ENCODE assay signal across 8 cellular contexts in the genomic region with DNA sequence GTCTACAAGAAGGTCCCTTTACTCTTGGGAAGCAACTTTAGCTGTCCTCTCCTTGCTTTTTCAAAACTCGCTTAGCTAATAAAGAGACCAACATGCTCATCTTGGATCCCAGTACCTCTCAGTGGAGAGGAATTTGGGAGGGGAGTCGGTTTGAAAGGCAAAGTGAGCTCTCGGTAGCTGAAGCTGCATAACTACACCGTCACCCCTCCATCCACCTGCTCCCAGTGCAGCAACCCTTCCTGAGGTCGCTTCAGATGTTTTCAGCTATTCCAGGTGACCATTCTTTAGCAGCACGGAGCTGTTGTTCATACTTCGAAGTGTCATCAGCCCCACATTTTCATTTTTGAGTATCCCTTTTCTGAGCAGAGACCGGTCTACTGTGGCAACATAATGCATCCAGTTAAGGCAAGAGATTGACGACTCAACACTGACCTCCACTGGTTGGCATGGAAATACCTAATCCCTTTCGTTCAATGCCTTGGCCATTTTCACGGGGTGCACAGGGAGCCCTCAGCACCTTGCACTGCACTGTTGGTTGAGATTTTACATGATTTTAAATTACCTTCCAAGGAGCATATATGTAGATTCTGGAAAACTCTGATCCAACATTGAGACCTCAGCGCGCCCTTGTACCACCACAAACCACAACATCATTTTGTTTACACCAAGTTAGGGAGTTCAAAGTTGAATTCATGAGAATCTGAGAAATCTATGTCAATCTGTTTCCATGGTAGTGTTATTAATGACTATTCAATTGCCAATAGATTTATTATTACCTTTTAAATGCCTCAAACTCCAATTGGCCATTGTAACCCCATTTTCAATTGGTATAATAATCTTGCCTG. TPM values are rescaled to one million over a fixed set of nuclear protein-coding genes. Genes with fewer than 3 reads are reported as not detected.
DNase-seq lines count a peak whose midpoint lies in the region; ATAC-seq and TF ChIP-seq lines count a peak whose summit lies in the region.

No MANE protein-coding gene starts in this region.

- H3F3A ChIP-seq in neural progenitor cell (ENCODE audit: low read depth) = no peaks in the 10 kb centered on the region

- no peaks in the 10 kb centered on the region for H3K36me3 ChIP-seq in DND-41 (ENCODE audit: insufficient read depth, low read length)
- H3K36me3 ChIP-seq in IMR-90 (ENCODE audit: control insufficient read depth, insufficient read depth, low read length) = no peaks in the 10 kb centered on the region
- H3K36me3 ChIP-seq in neural progenitor cell = no peaks in the 10 kb centered on the region
- H3K36me3 ChIP-seq in suprapubic skin = no peaks in the 10 kb centered on the region

- peaks cover 5% of the 10 kb centered on the region for H3K9me3 Mint-ChIP-seq in neural progenitor cell

- no peak overlapping the region for H2AK9ac ChIP-seq in IMR-90 (replicated peaks; ENCODE audit: low read depth, low read length, poor library complexity)

- H2BK20ac ChIP-seq in IMR-90 (ENCODE audit: low read depth, low read length) = no peak overlapping the region

- H3K9ac ChIP-seq in DND-41 (ENCODE audit: low read depth, low read length) (peak overlapping the region; percentile 2; the same call in 1 of the 2 replicates), IMR-90 (ENCODE audit: low read depth, low read length) (no peak overlapping the region), neural progenitor cell (no peak overlapping the region)

- no peak overlapping the region for H3K4me3 ChIP-seq in DND-41 (ENCODE audit: low read depth in 1 of 2, low read length in 2 of 2)
- no peak overlapping the region for H3K4me3 ChIP-seq in IMR-90 (ENCODE audit: insufficient read depth, low read depth, low read length)
- no peak overlapping the region for H3K4me3 ChIP-seq in neural progenitor cell
- no peak overlapping the region for H3K4me3 ChIP-seq in suprapubic skin

- H3K27ac Mint-ChIP-seq in neural progenitor cell = no peak overlapping the region

- no peak overlapping the region for H2AK5ac ChIP-seq in IMR-90 (ENCODE audit: low read depth, low read length)

- no peak overlapping the region for H4K8ac ChIP-seq in IMR-90 (ENCODE audit: low read depth in 2 of 2, low read length in 2 of 2)

- no peak overlapping the region for H3K56ac ChIP-seq in IMR-90 (ENCODE audit: extremely low read depth, insufficient read depth, low read length)

- H3K79me2 ChIP-seq in DND-41 (ENCODE audit: insufficient read depth, low read length) (no peaks in the 10 kb centered on the region; the same call in 1 of the 2 replicates), neural progenitor cell (ENCODE audit: low read depth) (no peaks in the 10 kb centered on the region)

- TF ChIP-seq CTCF in DND-41 (IDR thresholded peaks at IDR 0.05; ENCODE audit: borderline replicate concordance, extremely low read depth, low read length, poor library complexity, severe bottlenecking) = peak; percentile 91
- TF ChIP-seq CTCF in IMR-90 (conservative IDR thresholded peaks at IDR 0.05; ENCODE audit: low read depth, low read length) = peak; percentile 82
- peak; percentile 83 for TF ChIP-seq CTCF in neural progenitor cell (IDR thresholded peaks at IDR 0.05)
- TF ChIP-seq CTCF in suprapubic skin (IDR thresholded peaks at IDR 0.05) = peak; percentile 56 to 57

- TF ChIP-seq POLR2A in IMR-90 (IDR thresholded peaks at IDR 0.05; ENCODE audit: low read depth, low read length) (no peak), suprapubic skin (IDR thresholded peaks at IDR 0.05) (no peak)

- no peak for TF ChIP-seq EP300 in suprapubic skin (IDR thresholded peaks at IDR 0.05)

- no peaks in the 10 kb centered on the region for H3K27me3 ChIP-seq in DND-41 (ENCODE audit: insufficient read depth, low read length, poor library complexity)
- peaks cover 18% of the 10 kb centered on the region for H3K27me3 ChIP-seq in IMR-90 (ENCODE audit: control insufficient read depth, insufficient read depth, low read length)
- H3K27me3 ChIP-seq in neural progenitor cell = no peaks in the 10 kb centered on the region
- no peaks in the 10 kb centered on the region for H3K27me3 ChIP-seq in suprapubic skin

- no peak overlapping the region for H3K18ac ChIP-seq in IMR-90 (ENCODE audit: low read depth, low read length)

- no TSS peak for BruUV-seq in IMR-90 (replicated peaks; lab: Mats Ljungman, UMichigan)

- no peak overlapping the region for H3K23ac ChIP-seq in IMR-90 (ENCODE audit: low read depth, low read length)

- no peak overlapping the region for H2BK120ac ChIP-seq in IMR-90 (ENCODE audit: low read depth, low read length)

- DNase-seq in DND-41 (peak; percentile 81), IMR-90 (peak; percentile 72), OCI-M1 (lab: John Stamatoyannopoulos, UW) (peak; percentile 86), fibroblast of peridontal ligament (ENCODE audit: extremely low read depth) (peak; percentile 90), neural progenitor cell (ENCODE audit: low spot score) (peak; percentile 80), suprapubic skin (ENCODE audit: low spot score in 2 of 2) (no peak)
- DNase-seq in activated T-cell treated with anti-CD3 and anti-CD28 coated beads, Interleukin-2, amount 50 U/mL, for 48 hours = peak; percentile 53 to 65

- CTCF ChIA-PET in IMR-90 (lab: Yijun Ruan, JAX) = interaction anchor here (0.6 to 1.4 kb wide), 3 partner anchors 9 to 828 kb away, joined by 3 to 4 read pairs (median 3); no protein-coding TSS in a partner anchor

- no peak overlapping the region for H2BK5ac ChIP-seq in IMR-90 (ENCODE audit: low read depth, low read length, poor library complexity, severe bottlenecking)

- peaks cover 7% of the 10 kb centered on the region for H3K4me1 Mint-ChIP-seq in neural progenitor cell

- peak overlapping the region; percentile 58 for H3K27ac ChIP-seq in DND-41 (ENCODE audit: low read length)
- no peak overlapping the region for H3K27ac ChIP-seq in IMR-90 (ENCODE audit: insufficient read depth, low read length)
- no peak overlapping the region for H3K27ac ChIP-seq in neural progenitor cell
- no peak overlapping the region for H3K27ac ChIP-seq in suprapubic skin

- peak; percentile 90 for TF ChIP-seq RAD21 in IMR-90 (IDR thresholded peaks at IDR 0.05; ENCODE audit: low read length)

- H4K5ac ChIP-seq in IMR-90 (ENCODE audit: low read depth, low read length) = no peak overlapping the region

- H3K4ac ChIP-seq in IMR-90 (ENCODE audit: low read depth, low read length) = no peak overlapping the region

- no peaks in the 10 kb centered on the region for H3K79me1 ChIP-seq in IMR-90 (ENCODE audit: low read depth in 1 of 2, low read length in 2 of 2)

- intact Hi-C loops in IMR-90 (cut with micrococcal nuclease) = loop anchor here (1.0 to 10.0 kb wide), 9 partner anchors 111 to 1132 kb away; a partner anchor contains a TSS

- no peaks in the 10 kb centered on the region for H3K27me3 Mint-ChIP-seq in neural progenitor cell (ENCODE audit: insufficient read depth, low read depth)

- H3K4me3 Mint-ChIP-seq in neural progenitor cell = no peak overlapping the region

- no peak overlapping the region for H2AFZ ChIP-seq in DND-41 (ENCODE audit: low read depth, low read length)
- no peak overlapping the region for H2AFZ ChIP-seq in IMR-90 (replicated peaks; ENCODE audit: low read length, poor library complexity)
- H2AFZ ChIP-seq in neural progenitor cell (replicated peaks) = no peak overlapping the region

- H3K4me1 ChIP-seq in DND-41 (ENCODE audit: insufficient read depth, low read length) (peaks cover 38% of the 10 kb centered on the region), IMR-90 (ENCODE audit: control insufficient read depth, insufficient read depth, low read length) (peaks cover 1% of the 10 kb centered on the region; the same call in 1 of the 2 replicates), neural progenitor cell (peaks cover 8% of the 10 kb centered on the region), suprapubic skin (peaks cover 7% of the 10 kb centered on the region)

- H3K9me1 ChIP-seq in IMR-90 (ENCODE audit: insufficient read depth, low read length) = no peaks in the 10 kb centered on the region

- H3K4me2 ChIP-seq in DND-41 (ENCODE audit: insufficient read depth, low read length) = 0 out of 2 replicates have a peak overlapping the region, but pooled peaks have one; percentile 1
- peak overlapping the region; percentile 66; the same call in 1 of the 2 replicates for H3K4me2 ChIP-seq in IMR-90 (ENCODE audit: low read depth, low read length)
- H3K4me2 ChIP-seq in neural progenitor cell = peak overlapping the region; percentile 52

- H3K14ac ChIP-seq in IMR-90 (replicated peaks; ENCODE audit: low read depth, low read length) = no peak overlapping the region

- H2BK15ac ChIP-seq in IMR-90 (ENCODE audit: low read depth, low read length) = no peak overlapping the region

- no peaks in the 10 kb centered on the region for H3K36me3 Mint-ChIP-seq in neural progenitor cell

- in situ Hi-C loops in IMR-90 (cut with MboI; ENCODE audit: low sequenced_read_pairs) = loop anchor here (10.0 kb wide), 1 partner anchor 1127 kb away; no protein-coding TSS in a partner anchor

- ATAC-seq in DND-41 (ENCODE audit: insufficient read depth, low read depth) = peak; percentile 91
- ATAC-seq in GM21528 (IDR thresholded peaks at IDR 0.05; ENCODE audit: low FRiP score, unreplicated experiment) = peak; percentile 95
- ATAC-seq in IMR-90 (ENCODE audit: low read depth) = peak; percentile 97

- no peak overlapping the region for H4K91ac ChIP-seq in IMR-90 (ENCODE audit: insufficient read depth, low read depth, low read length)

- 28% methylated on average over 5 of the region's 13 CpGs; no CpG with 5 or more reads in 1 of the 2 experiments for WGBS in IMR-90 (ENCODE audit: extremely low coverage in 2 of 2, insufficient read length in 1 of 2), 2 experiments
- WGBS in suprapubic skin = 43% methylated on average over 13 of the region's 13 CpGs

- dilution Hi-C loops in IMR-90 (cut with HindIII; ENCODE audit: low sequenced_read_pairs, unreplicated experiment) = no loop called here

- H4K20me1 ChIP-seq in DND-41 (ENCODE audit: insufficient read depth, low read length) = no peaks in the 10 kb centered on the region
- H4K20me1 ChIP-seq in IMR-90 (ENCODE audit: insufficient read depth, low read length) = no peaks in the 10 kb centered on the region
- no peaks in the 10 kb centered on the region for H4K20me1 ChIP-seq in neural progenitor cell (ENCODE audit: low read depth)

- POLR2A ChIA-PET in IMR-90 (lab: Charles Lee; ENCODE audit: unreplicated experiment) = no interaction called here

- H3K9me3 ChIP-seq in DND-41 (ENCODE audit: insufficient read depth, low read length, severe bottlenecking) (peaks cover 6% of the 10 kb centered on the region), IMR-90 (ENCODE audit: control insufficient read depth, insufficient read depth, low read length) (peaks cover 3% of the 10 kb centered on the region), neural progenitor cell (ENCODE audit: low read depth) (no peaks in the 10 kb centered on the region), suprapubic skin (peaks cover 4% of the 10 kb centered on the region)

RNA-seq across cellular contexts. Expression of a gene that starts 42.2 kb away (rescaled TPM):
- total RNA-seq in IMR-90 (2012; rRNA removed) (not detected in 2 replicates), neural progenitor cell (ENCODE audit: low replicate concordance) (0.25 TPM in 1 of 2 replicates, not detected in the other), suprapubic skin (not detected)
- not detected in 2 replicates for polyA plus RNA-seq in IMR-90 (2012; rRNA removed)
- not detected in 2 replicates for polyA plus RNA-seq in IMR-90 (2012; cell fraction: cytosol; rRNA removed)
- polyA plus RNA-seq in IMR-90 (2012; cell fraction: nucleus; rRNA removed; ENCODE audit: low replicate concordance) = not detected in 2 replicates

Comparison
In these comparisons a context has a peak if more than half of its experiments do, and no peak if none do; other contexts are left out.
1. DNase-seq: peak in DND-41 (single experiment), IMR-90 (single experiment), OCI-M1 (single experiment), activated T-cell treated with anti-CD3 and anti-CD28 coated beads, Interleukin-2, amount 50 U/mL, for 48 hours (2 of 2), fibroblast of peridontal ligament (single experiment) and neural progenitor cell (single experiment); none in suprapubic skin (0 of 2).
2. H3K4me2 ChIP-seq: peak in every context shown above with its lines; median percentile 66 in IMR-90; 52 in neural progenitor cell; 1 in DND-41.
3. Peak in every context shown above with its lines, with median percentiles within 50 percentile points of each other: ATAC-seq and CTCF ChIP-seq.